ENCODE assay signal across 17 cellular contexts in the genomic region with DNA sequence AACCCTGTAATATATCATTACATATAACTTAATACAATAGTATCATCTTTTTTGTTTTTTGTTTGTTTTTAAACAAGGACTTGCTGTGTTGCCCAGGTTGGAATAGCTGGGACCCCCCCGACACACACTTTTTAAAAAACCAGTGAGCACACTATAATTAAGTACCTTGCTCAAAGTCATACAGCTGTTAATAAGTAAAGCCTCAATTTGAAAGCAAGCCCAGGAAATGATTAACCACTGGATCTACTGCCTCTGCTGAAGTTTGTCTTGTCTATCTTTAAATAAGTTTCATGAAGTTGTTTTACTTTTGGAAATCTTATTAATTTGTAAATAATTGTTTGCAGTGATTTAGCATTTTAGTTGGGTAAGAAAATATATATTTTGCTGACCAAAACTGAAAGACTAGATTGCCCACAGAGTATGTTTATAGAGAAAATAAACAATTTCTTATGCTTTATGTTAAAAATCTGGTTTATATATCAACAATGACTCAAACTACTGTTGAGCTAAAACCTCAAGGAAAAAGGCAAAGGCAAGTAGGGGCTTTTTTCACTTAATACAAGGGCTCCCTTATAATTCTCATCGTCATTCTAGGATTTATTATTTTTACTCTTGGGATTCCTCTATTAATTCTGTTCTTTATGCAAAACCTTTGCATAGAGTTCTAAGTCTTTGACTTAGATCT. TPM values are rescaled to one million over a fixed set of nuclear protein-coding genes. Genes with fewer than 3 reads are reported as not detected.
DNase-seq lines count a peak whose midpoint lies in the region; ATAC-seq lines count a peak whose summit lies in the region.
"Had no signal": no experiment of that assay in that cellular context is flagged by ENCODE, and none has a peak within 500 bp of the region (broad histone marks: within the 10 kb centered on the region; RNA-seq: fewer than 3 reads in every experiment).

No MANE protein-coding gene starts in this region.

- CTCF ChIA-PET in activated CD4-positive, alpha-beta T cell treated with anti-CD3 and anti-CD28 coated beads for 36 hours (lab: Charles Lee): no interaction called here

- ATAC-seq in GM19463 (IDR thresholded peaks at IDR 0.05; ENCODE audit: unreplicated experiment) (peak; percentile 98), HG02970 (IDR thresholded peaks at IDR 0.05; ENCODE audit: low FRiP score, unreplicated experiment) (peak; percentile 68)
- ATAC-seq in activated naive CD8-positive, alpha-beta T cell treated with anti-CD3 and anti-CD28 coated beads, Interleukin-2, amount 50 U/mL, for 24 hours: no peak
- ATAC-seq in activated CD4-positive, alpha-beta T cell treated with anti-CD3 and anti-CD28 coated beads for 36 hours: no peak
- ATAC-seq in stimulated activated naive CD8-positive, alpha-beta T cell treated with anti-CD3 and anti-CD28 coated beads, Interleukin-15, amount 100 ng/mL, for 72 hours: no peak
- ATAC-seq: activated naive CD4-positive, alpha-beta T cell treated with anti-CD3 and anti-CD28 coated beads, Interleukin-2, amount 50 U/mL, for 72 hours; natural killer cell had no signal

- no peaks in the 10 kb centered on the region for H3K36me3 Mint-ChIP-seq in activated naive CD8-positive, alpha-beta T cell treated with anti-CD3 and anti-CD28 coated beads, Interleukin-2, amount 50 U/mL, for 24 hours (ENCODE audit: low read depth)
- no peaks in the 10 kb centered on the region for H3K36me3 Mint-ChIP-seq in activated CD4-positive, alpha-beta T cell treated with anti-CD3 and anti-CD28 coated beads for 36 hours (ENCODE audit: low read depth)
- H3K36me3 Mint-ChIP-seq: activated naive CD4-positive, alpha-beta T cell treated with anti-CD3 and anti-CD28 coated beads, Interleukin-2, amount 50 U/mL, for 72 hours; natural killer cell had no signal

- H3K4me3 Mint-ChIP-seq in activated naive CD8-positive, alpha-beta T cell treated with anti-CD3 and anti-CD28 coated beads, Interleukin-2, amount 50 U/mL, for 24 hours: no peak overlapping the region
- H3K4me3 Mint-ChIP-seq in activated CD4-positive, alpha-beta T cell treated with anti-CD3 and anti-CD28 coated beads for 36 hours: no peak overlapping the region
- no peak overlapping the region for H3K4me3 Mint-ChIP-seq in stimulated activated naive CD8-positive, alpha-beta T cell treated with anti-CD3 and anti-CD28 coated beads, Interleukin-15, amount 100 ng/mL, for 72 hours
- H3K4me3 Mint-ChIP-seq: H9, natural killer cell had no signal

- POLR2A ChIA-PET in activated CD4-positive, alpha-beta T cell treated with anti-CD3 and anti-CD28 coated beads for 36 hours (lab: Charles Lee): no interaction called here

- intact Hi-C loops in activated CD4-positive, alpha-beta T cell treated with anti-CD3 and anti-CD28 coated beads for 36 hours (cut with DNase I, micrococcal nuclease): no loop called here

- H3K27ac Mint-ChIP-seq in activated naive CD8-positive, alpha-beta T cell treated with anti-CD3 and anti-CD28 coated beads, Interleukin-2, amount 50 U/mL, for 24 hours: no peak overlapping the region
- H3K27ac Mint-ChIP-seq in activated CD4-positive, alpha-beta T cell treated with anti-CD3 and anti-CD28 coated beads for 36 hours: no peak overlapping the region
- H3K27ac Mint-ChIP-seq in stimulated activated naive CD8-positive, alpha-beta T cell treated with anti-CD3 and anti-CD28 coated beads, Interleukin-15, amount 100 ng/mL, for 72 hours: no peak overlapping the region
- H3K27ac Mint-ChIP-seq: activated naive CD4-positive, alpha-beta T cell treated with anti-CD3 and anti-CD28 coated beads, Interleukin-2, amount 50 U/mL, for 72 hours; H9; natural killer cell had no signal

- H3K4me1 Mint-ChIP-seq in activated naive CD8-positive, alpha-beta T cell treated with anti-CD3 and anti-CD28 coated beads, Interleukin-2, amount 50 U/mL, for 24 hours: no peaks in the 10 kb centered on the region
- no peaks in the 10 kb centered on the region for H3K4me1 Mint-ChIP-seq in activated CD4-positive, alpha-beta T cell treated with anti-CD3 and anti-CD28 coated beads for 36 hours
- H3K4me1 Mint-ChIP-seq in stimulated activated naive CD8-positive, alpha-beta T cell treated with anti-CD3 and anti-CD28 coated beads, Interleukin-15, amount 100 ng/mL, for 72 hours: peaks cover 2% of the 10 kb centered on the region
- H3K4me1 Mint-ChIP-seq: natural killer cell had no signal

- H3K27me3 Mint-ChIP-seq in activated naive CD8-positive, alpha-beta T cell treated with anti-CD3 and anti-CD28 coated beads, Interleukin-2, amount 50 U/mL, for 24 hours: peaks cover 3% of the 10 kb centered on the region
- H3K27me3 Mint-ChIP-seq in activated CD4-positive, alpha-beta T cell treated with anti-CD3 and anti-CD28 coated beads for 36 hours: peaks cover 3% of the 10 kb centered on the region
- H3K27me3 Mint-ChIP-seq in stimulated activated naive CD8-positive, alpha-beta T cell treated with anti-CD3 and anti-CD28 coated beads, Interleukin-15, amount 100 ng/mL, for 72 hours: no peaks in the 10 kb centered on the region

- no peaks in the 10 kb centered on the region for H3K9me3 Mint-ChIP-seq in activated naive CD8-positive, alpha-beta T cell treated with anti-CD3 and anti-CD28 coated beads, Interleukin-2, amount 50 U/mL, for 24 hours
- H3K9me3 Mint-ChIP-seq in activated CD4-positive, alpha-beta T cell treated with anti-CD3 and anti-CD28 coated beads for 36 hours (ENCODE audit: low read depth): no peaks in the 10 kb centered on the region
- no peaks in the 10 kb centered on the region for H3K9me3 Mint-ChIP-seq in stimulated activated naive CD8-positive, alpha-beta T cell treated with anti-CD3 and anti-CD28 coated beads, Interleukin-15, amount 100 ng/mL, for 72 hours
- H3K9me3 Mint-ChIP-seq: activated naive CD4-positive, alpha-beta T cell treated with anti-CD3 and anti-CD28 coated beads, Interleukin-2, amount 50 U/mL, for 72 hours; natural killer cell had no signal

- DNase-seq in ELR (ENCODE audit: low read depth) (peak; percentile 10), SK-MEL-5 (ENCODE audit: low read depth, low spot score) (peak; percentile 30)
- DNase-seq in activated naive CD8-positive, alpha-beta T cell treated with anti-CD3 and anti-CD28 coated beads, Interleukin-2, amount 50 U/mL, for 24 hours: no peak
- DNase-seq in activated CD4-positive, alpha-beta T cell treated with anti-CD3 and anti-CD28 coated beads for 36 hours: no peak
- DNase-seq in activated CD4-positive, alpha-beta T cell treated with anti-CD3 and anti-CD28 coated beads, Interleukin-2, amount 50 U/mL, for 48 hours: no peak
- no peak for DNase-seq in stimulated activated naive CD8-positive, alpha-beta T cell treated with anti-CD3 and anti-CD28 coated beads, Interleukin-15, amount 100 ng/mL, for 72 hours
- DNase-seq: Caco-2, cortex of kidney, H9, natural killer cell, NCI-H510A treated with DMSO at 0.1 percent for 48 hours, RPMI8226, T-helper 9 cell, upper lobe of left lung had no signal

- in situ Hi-C loops in SK-MEL-5 (cut with HindIII; ENCODE audit: low pct_unique_long_range_greater_than_20kb, low sequenced_read_pairs): no loop called here

RNA-seq across cellular contexts. Expression of a gene that starts 5.8 kb away (rescaled TPM):
- total RNA-seq in SK-MEL-5 (2014; rRNA removed; shearing (Covaris generic)): 27.2 and 29.4 TPM in 2 replicates
- polyA plus RNA-seq in SK-MEL-5 (2015; cell fraction: cytosol; rRNA removed): 28.5 and 34.9 TPM in 2 replicates
- polyA plus RNA-seq in SK-MEL-5 (2015; cell fraction: nucleus; rRNA removed): 12.4 and 24.4 TPM in 2 replicates
- 10 to 100 TPM; 27.9 to 35.4 TPM for total RNA-seq in activated CD4-positive, alpha-beta T cell treated with anti-CD3 and anti-CD28 coated beads for 36 hours

RNA-seq across cellular contexts. Expression of a gene that starts 54.0 kb away (rescaled TPM):
- total RNA-seq in SK-MEL-5 (2014; rRNA removed; shearing (Covaris generic)): 16.0 and 20.9 TPM in 2 replicates
- polyA plus RNA-seq in SK-MEL-5 (2015; cell fraction: cytosol; rRNA removed): 5.9 and 8.3 TPM in 2 replicates
- polyA plus RNA-seq in SK-MEL-5 (2015; cell fraction: nucleus; rRNA removed): 27.7 and 42.7 TPM in 2 replicates
- total RNA-seq in activated CD4-positive, alpha-beta T cell treated with anti-CD3 and anti-CD28 coated beads for 36 hours: 10 to 100 TPM; 20.9 to 29.2 TPM

RNA-seq across cellular contexts. Expression of a gene that starts 54.4 kb away (rescaled TPM):
- 28.6 and 30.7 TPM in 2 replicates for total RNA-seq in SK-MEL-5 (2014; rRNA removed; shearing (Covaris generic))
- 18.6 and 19.5 TPM in 2 replicates for polyA plus RNA-seq in SK-MEL-5 (2015; cell fraction: cytosol; rRNA removed)
- 4.6 and 5.8 TPM in 2 replicates for polyA plus RNA-seq in SK-MEL-5 (2015; cell fraction: nucleus; rRNA removed)
- 10 to 100 TPM; 72.6 to 85.5 TPM for total RNA-seq in activated CD4-positive, alpha-beta T cell treated with anti-CD3 and anti-CD28 coated beads for 36 hours

Comparison
In these comparisons a context has a peak if more than half of its experiments do, and no peak if none do; other contexts are left out.
1. DNase-seq: peak in ELR (single experiment) and SK-MEL-5 (single experiment); none in activated naive CD8-positive, alpha-beta T cell treated with anti-CD3 and anti-CD28 coated beads, Interleukin-2, amount 50 U/mL, for 24 hours (single experiment), activated CD4-positive, alpha-beta T cell treated with anti-CD3 and anti-CD28 coated beads for 36 hours (single experiment), activated CD4-positive, alpha-beta T cell treated with anti-CD3 and anti-CD28 coated beads, Interleukin-2, amount 50 U/mL, for 48 hours (0 of 2) and stimulated activated naive CD8-positive, alpha-beta T cell treated with anti-CD3 and anti-CD28 coated beads, Interleukin-15, amount 100 ng/mL, for 72 hours (0 of 2).
2. ATAC-seq: peak in GM19463 (single experiment) and HG02970 (single experiment); none in activated naive CD8-positive, alpha-beta T cell treated with anti-CD3 and anti-CD28 coated beads, Interleukin-2, amount 50 U/mL, for 24 hours (single experiment), activated CD4-positive, alpha-beta T cell treated with anti-CD3 and anti-CD28 coated beads for 36 hours (single experiment) and stimulated activated naive CD8-positive, alpha-beta T cell treated with anti-CD3 and anti-CD28 coated beads, Interleukin-15, amount 100 ng/mL, for 72 hours (single experiment).